ENCODE assay signal across 8 cellular contexts in the genomic region with DNA sequence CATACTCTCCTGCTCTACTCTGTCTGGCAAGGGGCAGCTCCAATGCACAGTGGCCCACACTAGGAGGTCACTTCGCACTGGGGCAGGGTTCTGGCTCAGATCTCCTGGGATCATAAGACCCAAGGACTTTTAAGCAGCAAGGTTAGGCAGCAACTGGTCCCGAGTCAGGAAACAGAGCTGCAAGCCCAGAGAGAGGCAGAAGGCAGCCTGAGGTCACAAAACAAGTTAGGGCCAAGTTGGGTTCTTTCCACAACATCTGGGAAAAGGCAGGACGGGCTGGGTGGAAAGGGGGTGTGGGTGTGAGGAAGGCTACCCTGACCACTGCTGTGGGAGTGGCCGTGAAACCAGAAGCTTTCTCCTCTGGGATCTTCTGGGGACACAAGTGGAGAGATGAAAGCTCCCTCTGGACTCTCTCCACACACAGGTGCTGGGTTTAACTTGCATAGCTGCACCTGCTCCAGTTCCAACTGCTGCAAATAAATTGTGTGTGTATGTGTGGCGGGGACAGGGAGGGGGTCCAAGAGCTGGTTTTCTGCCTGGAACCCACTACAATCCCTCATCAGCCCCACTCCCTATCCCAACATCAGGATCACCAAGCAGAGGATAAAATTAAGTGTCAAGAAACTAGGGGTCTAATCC. TPM values are rescaled to one million over a fixed set of nuclear protein-coding genes. Genes with fewer than 3 reads are reported as not detected.
A peak's percentile ranks its signal among the peaks of the same experiment; 100 is the strongest.
DNase-seq lines count a peak whose midpoint lies in the region; ATAC-seq and TF ChIP-seq lines count a peak whose summit lies in the region.

No MANE protein-coding gene starts in this region.

- no peaks in the 10 kb centered on the region for H3K27me3 Mint-ChIP-seq in activated naive CD4-positive, alpha-beta T cell treated with anti-CD3 and anti-CD28 coated beads, Interleukin-2, amount 50 U/mL, for 24 hours
- H3K27me3 Mint-ChIP-seq in activated T-cell treated with anti-CD3 and anti-CD28 coated beads, Interleukin-2, amount 50 U/mL, for 72 hours (ENCODE audit: low read depth), result no peaks in the 10 kb centered on the region

- H3K27ac ChIP-seq in layer of hippocampus (ENCODE audit: low read depth, low read length) (peak overlapping the region; percentile 80), upper lobe of right lung (peak overlapping the region; percentile 92)

- H3K36me3 Mint-ChIP-seq in activated naive CD4-positive, alpha-beta T cell treated with anti-CD3 and anti-CD28 coated beads, Interleukin-2, amount 50 U/mL, for 24 hours, result peaks cover 15% of the 10 kb centered on the region
- peaks cover 30 to 35% of the 10 kb centered on the region in 2 donors for H3K36me3 Mint-ChIP-seq in activated T-cell treated with anti-CD3 and anti-CD28 coated beads, Interleukin-2, amount 50 U/mL, for 72 hours (ENCODE audit: insufficient read depth in 2 of 2)

- no peak for DNase-seq in activated naive CD4-positive, alpha-beta T cell treated with Interleukin-2 at 50 U/mL for 16 hours
- DNase-seq in activated T-cell treated with anti-CD3 and anti-CD28 coated beads, Interleukin-2, amount 50 U/mL, for 72 hours, result peak; percentile 21 to 39
- DNase-seq in upper lobe of right lung (peak; percentile 57), NCI-H1930 (lab: John Stamatoyannopoulos, UW) (no peak), NOMO-1 treated with DMSO at 0.1 percent for 48 hours (lab: John Stamatoyannopoulos, UW; ENCODE audit: unreplicated experiment) (no peak)

- no peak for ATAC-seq in activated T-cell treated with anti-CD3 and anti-CD28 coated beads, Interleukin-2, amount 50 U/mL, for 72 hours (replicated peaks in 1 of 2)
- ATAC-seq in upper lobe of right lung (no peak), HG02884 (IDR thresholded peaks at IDR 0.05; ENCODE audit: unreplicated experiment) (no peak)

- no peak for TF ChIP-seq CTCF in upper lobe of right lung (IDR thresholded peaks at IDR 0.05)

- no peaks in the 10 kb centered on the region for H3K36me3 ChIP-seq in upper lobe of right lung

- H3K4me3 ChIP-seq in upper lobe of right lung, result peak overlapping the region; percentile 43

- H3K9me3 ChIP-seq in upper lobe of right lung, result no peaks in the 10 kb centered on the region

- H3K4me3 Mint-ChIP-seq in activated naive CD4-positive, alpha-beta T cell treated with anti-CD3 and anti-CD28 coated beads, Interleukin-2, amount 50 U/mL, for 24 hours, result peak overlapping the region; percentile 89
- peak overlapping the region; percentile 89 to 93 for H3K4me3 Mint-ChIP-seq in activated T-cell treated with anti-CD3 and anti-CD28 coated beads, Interleukin-2, amount 50 U/mL, for 72 hours

- H3K9me3 Mint-ChIP-seq in activated naive CD4-positive, alpha-beta T cell treated with anti-CD3 and anti-CD28 coated beads, Interleukin-2, amount 50 U/mL, for 24 hours, result no peaks in the 10 kb centered on the region
- no peaks in the 10 kb centered on the region for H3K9me3 Mint-ChIP-seq in activated T-cell treated with anti-CD3 and anti-CD28 coated beads, Interleukin-2, amount 50 U/mL, for 72 hours

- peaks cover 42% of the 10 kb centered on the region for H3K4me1 ChIP-seq in upper lobe of right lung

- intact Hi-C loops in upper lobe of right lung (cut with DNase I), result no loop called here

- peak overlapping the region; percentile 98 for H3K27ac Mint-ChIP-seq in activated naive CD4-positive, alpha-beta T cell treated with anti-CD3 and anti-CD28 coated beads, Interleukin-2, amount 50 U/mL, for 24 hours
- peak overlapping the region; percentile 99 for H3K27ac Mint-ChIP-seq in activated T-cell treated with anti-CD3 and anti-CD28 coated beads, Interleukin-2, amount 50 U/mL, for 72 hours

- peaks cover 52% of the 10 kb centered on the region for H3K4me1 Mint-ChIP-seq in activated naive CD4-positive, alpha-beta T cell treated with anti-CD3 and anti-CD28 coated beads, Interleukin-2, amount 50 U/mL, for 24 hours
- peaks cover 44% of the 10 kb centered on the region for H3K4me1 Mint-ChIP-seq in activated T-cell treated with anti-CD3 and anti-CD28 coated beads, Interleukin-2, amount 50 U/mL, for 72 hours (ENCODE audit: low read depth)

- no peaks in the 10 kb centered on the region for H3K27me3 ChIP-seq in layer of hippocampus (ENCODE audit: control insufficient read depth, insufficient read depth, low read length)
- no peaks in the 10 kb centered on the region for H3K27me3 ChIP-seq in upper lobe of right lung

RNA-seq across cellular contexts. Expression of a gene that starts 8.0 kb away (rescaled TPM):
- 10 to 100 TPM; 42.3 to 55.3 TPM for total RNA-seq in activated T-cell treated with anti-CD3 and anti-CD28 coated beads, Interleukin-2, amount 50 U/mL, for 72 hours
- 21.0 TPM for total RNA-seq in upper lobe of right lung

RNA-seq across cellular contexts. Expression of a gene that starts 15.4 kb away (rescaled TPM):
- total RNA-seq in activated T-cell treated with anti-CD3 and anti-CD28 coated beads, Interleukin-2, amount 50 U/mL, for 72 hours, result 100 to 1,000 TPM; 101 to 110 TPM
- 82.4 TPM for total RNA-seq in upper lobe of right lung

RNA-seq across cellular contexts. Expression of a gene that starts 55.8 kb away (rescaled TPM):
- under 1 TPM in 1 of 2 donors, not detected in 1; 0.09 TPM for total RNA-seq in activated T-cell treated with anti-CD3 and anti-CD28 coated beads, Interleukin-2, amount 50 U/mL, for 72 hours
- total RNA-seq in upper lobe of right lung, result 0.35 TPM

Comparison
In these comparisons a context has a peak if more than half of its experiments do, and no peak if none do; other contexts are left out.
1. DNase-seq: peak in activated T-cell treated with anti-CD3 and anti-CD28 coated beads, Interleukin-2, amount 50 U/mL, for 72 hours (2 of 2) and upper lobe of right lung (single experiment); none in activated naive CD4-positive, alpha-beta T cell treated with Interleukin-2 at 50 U/mL for 16 hours (single experiment), NCI-H1930 (0 of 2) and NOMO-1 treated with DMSO at 0.1 percent for 48 hours (single experiment).